ENCODE assay signal across 8 cellular contexts in the genomic region with DNA sequence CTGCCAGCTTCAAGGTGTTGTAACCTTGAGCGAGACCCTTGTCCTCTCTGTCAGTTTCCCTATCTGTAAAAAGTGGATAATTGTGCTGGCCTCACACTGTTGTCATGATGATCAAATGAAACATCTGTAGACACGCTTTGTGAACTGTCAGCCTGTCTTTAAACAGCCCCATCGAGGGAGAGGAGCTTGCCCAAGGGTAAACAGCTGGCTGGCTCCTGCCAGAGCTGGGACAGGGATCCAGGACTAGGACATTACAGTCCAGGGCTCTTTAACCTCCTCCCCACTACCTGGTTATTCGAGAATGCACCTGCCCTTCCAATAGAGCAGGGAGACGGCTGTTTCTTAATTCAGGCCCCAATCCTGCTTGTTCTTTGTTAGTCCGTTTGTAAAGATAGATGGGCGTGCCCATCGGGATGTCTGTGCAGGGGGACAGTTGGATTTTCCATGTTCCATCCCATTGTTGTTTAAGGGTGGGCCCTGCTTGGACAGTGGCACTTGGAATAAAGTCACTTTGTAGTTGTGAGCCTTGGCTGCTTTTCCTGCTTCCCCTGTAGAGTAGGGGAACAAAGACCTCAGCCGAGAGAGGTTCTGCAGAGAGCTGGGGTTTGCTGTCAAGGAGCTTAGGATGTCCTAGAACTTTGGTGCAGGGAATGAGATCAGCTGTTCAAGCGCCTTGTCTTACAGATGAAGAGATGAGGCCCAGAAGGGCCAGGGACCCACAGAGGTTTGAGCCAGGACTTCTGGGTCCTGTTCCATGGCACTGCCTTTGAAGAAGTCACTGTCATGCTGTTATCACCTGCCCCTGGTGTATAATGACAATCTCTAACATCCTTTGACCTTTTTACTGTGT.
A peak's percentile ranks its signal among the peaks of the same experiment; 100 is the strongest.
DNase-seq lines count a peak whose midpoint lies in the region; ATAC-seq, FAIRE-seq and TF ChIP-seq lines count a peak whose summit lies in the region.

No MANE protein-coding gene starts in this region.

- H3K9me2 ChIP-seq in PC-3 (replicated peaks; ENCODE audit: low read length) = no peaks in the 10 kb centered on the region

- H3K4me3 Mint-ChIP-seq in Caco-2 (ENCODE audit: unreplicated experiment) = peak overlapping the region; percentile 98

- BruUV-seq in Caco-2 (replicated peaks; lab: Mats Ljungman, UMichigan) (TSS peak; percentile 56), PC-3 (replicated peaks; lab: Mats Ljungman, UMichigan) (TSS peak; percentile 63)

- intact Hi-C loops in Caco-2 (cut with micrococcal nuclease; ENCODE audit: unreplicated experiment) = no loop called here
- intact Hi-C loops in PC-3 (cut with micrococcal nuclease) = no loop called here
- intact Hi-C loops in pancreas (cut with DNase I) = no loop called here

- no peaks in the 10 kb centered on the region for H3F3A ChIP-seq in PC-3 (ENCODE audit: low read length, unreplicated experiment)

- POLR2A ChIA-PET in Caco-2 (lab: Charles Lee) = interaction anchor here (1.0 kb wide), 1 partner anchor 10 kb away, joined by 3 read pairs; no protein-coding TSS in a partner anchor
- POLR2A ChIA-PET in PC-3 (lab: Charles Lee; ENCODE audit: unreplicated experiment) = no interaction called here

- H4K20me1 ChIP-seq in PC-3 (ENCODE audit: low read length) = peaks cover 42% of the 10 kb centered on the region

- no peaks in the 10 kb centered on the region for H3K27me3 Mint-ChIP-seq in Caco-2 (ENCODE audit: insufficient read depth, unreplicated experiment)

- peaks cover 69% of the 10 kb centered on the region for H3K4me1 ChIP-seq in Caco-2
- H3K4me1 ChIP-seq in PC-3 (ENCODE audit: insufficient read depth, low read length) = peaks cover 56% of the 10 kb centered on the region
- H3K4me1 ChIP-seq in pancreas = peaks cover 38 to 53% (median 44%) of the 10 kb centered on the region in 3 donors

- H3K79me2 ChIP-seq in PC-3 (ENCODE audit: low read length) = peaks cover 62% of the 10 kb centered on the region

- H3K27ac ChIP-seq in PC-3 (ENCODE audit: low read length) (peak overlapping the region; percentile 92), pancreas (peak overlapping the region; percentile 77 to 89 (median 84))

- TF ChIP-seq CTCF in Caco-2 (IDR thresholded peaks at IDR 0.05; ENCODE audit: insufficient read depth in 1 of 2, low read depth in 1 of 2, low read length in 1 of 2, severe bottlenecking in 1 of 2, unreplicated experiment in 1 of 2) = no peak
- no peak for TF ChIP-seq CTCF in PC-3 (conservative IDR thresholded peaks at IDR 0.05; ENCODE audit: low read depth, low read length)
- TF ChIP-seq CTCF in epithelial cell of esophagus (IDR thresholded peaks at IDR 0.05; ENCODE audit: insufficient read depth, low read depth, low read length, missing control alignments) = no peak
- TF ChIP-seq CTCF in pancreas (IDR thresholded peaks at IDR 0.05) = no peak

- no peaks in the 10 kb centered on the region for H3K27me3 ChIP-seq in Caco-2 (replicated peaks; ENCODE audit: control insufficient read depth, insufficient read depth, low read length)
- H3K27me3 ChIP-seq in PC-3 (ENCODE audit: low read length) = no peaks in the 10 kb centered on the region
- no peaks in the 10 kb centered on the region for H3K27me3 ChIP-seq in pancreas

- no peaks in the 10 kb centered on the region; the same call in 1 of the 2 replicates for H3K36me3 ChIP-seq in Caco-2 (ENCODE audit: control insufficient read depth, insufficient read depth, low read length)
- H3K36me3 ChIP-seq in PC-3 (ENCODE audit: low read depth, low read length) = no peaks in the 10 kb centered on the region
- no peaks in the 10 kb centered on the region for H3K36me3 ChIP-seq in pancreas

- H3K4me3 ChIP-seq in Caco-2 (ENCODE audit: low read depth, low read length) (peak overlapping the region; percentile 61), PC-3 (ENCODE audit: low read length) (peak overlapping the region; percentile 98), epithelial cell of esophagus (ENCODE audit: low read length) (peak overlapping the region; percentile 87), pancreas (peak overlapping the region; percentile 56 to 90 (median 82))

- H3K9me3 ChIP-seq in Caco-2 = no peaks in the 10 kb centered on the region
- H3K9me3 ChIP-seq in PC-3 (ENCODE audit: low read length) = no peaks in the 10 kb centered on the region
- no peaks in the 10 kb centered on the region for H3K9me3 ChIP-seq in pancreas

- FAIRE-seq in pancreas (lab: Jason Lieb, UNC) = no peak

- no peak overlapping the region for H3K27ac Mint-ChIP-seq in Caco-2 (ENCODE audit: unreplicated experiment)

- no peaks in the 10 kb centered on the region for H3K9me3 Mint-ChIP-seq in Caco-2 (ENCODE audit: unreplicated experiment)

- no peak for DNase-seq in Caco-2
- no peak for DNase-seq in PC-3
- no peak for DNase-seq in epithelial cell of esophagus (ENCODE audit: low read depth)
- DNase-seq in pancreas = no peak
- DNase-seq in stimulated activated CD4-positive, alpha-beta T cell treated with anti-CD3 and anti-CD28 coated beads, Interleukin-2, amount 100 ng/mL, for 24 hours = no peak
- no peak for DNase-seq in COR-L47 (lab: John Stamatoyannopoulos, UW)

- no peak for ATAC-seq in PC-3
- ATAC-seq in pancreas = no peak
- no peak for ATAC-seq in HG02798 (IDR thresholded peaks at IDR 0.05; ENCODE audit: poor library complexity, unreplicated experiment)
- ATAC-seq in GM19023 (IDR thresholded peaks at IDR 0.05; ENCODE audit: unreplicated experiment) = no peak

- H3K4me2 ChIP-seq in PC-3 (ENCODE audit: low read length) = peak overlapping the region; percentile 98

- H2AFZ ChIP-seq in PC-3 (ENCODE audit: low read length) = no peak overlapping the region

- H3K4me1 Mint-ChIP-seq in Caco-2 (ENCODE audit: low read depth, unreplicated experiment) = peaks cover 50% of the 10 kb centered on the region

- CTCF ChIA-PET in Caco-2 (lab: Charles Lee) (interaction anchor here (1.2 kb wide), 1 partner anchor 77 kb away, joined by 4 read pairs; no protein-coding TSS in a partner anchor), PC-3 (lab: Charles Lee) (no interaction called here)

- H3K36me3 Mint-ChIP-seq in Caco-2 (ENCODE audit: insufficient read depth, unreplicated experiment) = peaks cover 49% of the 10 kb centered on the region

- peak overlapping the region; percentile 88 for H3K9ac ChIP-seq in PC-3 (ENCODE audit: low read length)

- 18 to 20% methylated on average over 10 of the region's 10 CpGs for WGBS in pancreas, 2 donors
